In the genomic region with DNA sequence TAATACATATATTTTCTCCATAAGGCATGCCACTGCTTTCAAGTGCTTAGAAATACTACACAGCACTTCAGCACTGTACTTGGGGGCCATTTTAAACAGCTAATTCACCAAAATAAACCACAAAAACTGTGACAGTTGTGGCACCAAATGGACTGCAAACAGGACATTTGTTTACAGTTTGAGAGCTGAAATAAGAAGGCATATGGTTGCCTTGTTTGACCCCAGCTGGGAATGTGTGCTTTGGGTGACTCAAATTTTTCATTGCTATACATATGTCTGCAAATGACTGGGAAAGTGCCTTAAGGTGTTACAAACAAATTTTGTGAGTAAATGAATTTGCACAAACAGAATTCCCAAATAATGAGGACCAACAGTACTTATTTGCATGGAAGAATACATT, we compare ENCODE assay signal across 12 cellular contexts.
"Had no signal": no experiment of that assay in that cellular context is flagged by ENCODE, and none has a peak within 500 bp of the region (broad histone marks: within the 10 kb centered on the region; RNA-seq: fewer than 3 reads in every experiment).

No MANE protein-coding gene starts in this region.

- DNase-seq: effector memory CD8-positive, alpha-beta T cell; gastrocnemius medialis; heart right ventricle; hypothalamus; kidney glomerular epithelial cell; mammary epithelial cell; naive thymus-derived CD8-positive, alpha-beta T cell; right cardiac atrium; small intestine; stimulated activated CD4-positive, alpha-beta T cell treated with anti-CD3 and anti-CD28 coated beads, Interleukin-2, amount 100 ng/mL, for 48 hours; stimulated activated naive CD4-positive, alpha-beta T cell treated with Interleukin-2 at 50 U/mL for 16 hours; trophoblast cell had no signal

- ATAC-seq: effector memory CD8-positive, alpha-beta T cell; gastrocnemius medialis; heart right ventricle; naive thymus-derived CD8-positive, alpha-beta T cell; right cardiac atrium had no signal
